Comparison of ENCODE assay signal across 8 cellular contexts in the genomic region with DNA sequence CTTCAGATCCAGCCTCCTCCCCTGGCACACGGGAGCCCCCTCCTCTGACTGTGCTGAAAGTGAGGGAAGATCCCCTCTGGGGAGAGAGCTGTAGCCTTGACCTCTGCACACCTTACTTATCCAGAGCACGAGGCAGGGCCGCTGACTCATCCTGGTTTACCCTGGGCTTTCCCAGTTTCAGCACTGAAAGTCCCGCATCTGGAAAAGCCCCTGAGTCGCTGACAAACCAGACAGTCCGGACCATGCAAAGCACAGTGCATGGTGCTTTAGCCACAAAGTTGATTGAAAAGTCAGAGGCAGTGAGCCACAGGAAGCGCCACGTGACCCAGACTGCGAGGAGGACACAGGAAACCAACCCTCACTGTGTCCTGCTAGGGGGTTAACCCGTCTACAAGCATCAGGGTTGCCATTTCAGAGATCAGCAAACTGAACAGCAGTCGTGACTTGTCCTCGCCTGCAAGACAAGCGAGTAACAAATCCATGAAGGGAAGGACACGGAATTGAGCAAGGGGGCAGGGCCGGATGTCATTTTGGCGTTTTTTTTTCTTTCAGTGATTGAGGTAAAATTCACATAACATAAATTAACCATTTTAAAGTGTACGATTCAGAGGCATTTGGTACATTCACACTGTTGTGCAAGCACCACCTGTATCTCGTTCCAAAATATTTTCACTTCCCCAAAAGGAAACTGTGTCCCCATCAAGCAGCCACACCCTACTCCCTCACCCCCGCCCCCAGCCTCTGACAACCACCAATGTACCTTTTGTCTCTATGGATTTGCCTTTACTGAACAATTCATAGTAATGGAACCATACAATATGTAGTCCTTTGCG. TPM values are rescaled to one million over a fixed set of nuclear protein-coding genes. Genes with fewer than 3 reads are reported as not detected.
A peak's percentile ranks its signal among the peaks of the same experiment; 100 is the strongest.
DNase-seq lines count a peak whose midpoint lies in the region; ATAC-seq and TF ChIP-seq lines count a peak whose summit lies in the region.

No MANE protein-coding gene starts in this region.

- in situ Hi-C loops in GM13976 (cut with MboI; ENCODE audit: low sequenced_read_pairs, unreplicated experiment), result no loop called here

- peak overlapping the region; percentile 28 for H3K4me3 ChIP-seq in fibroblast of the aortic adventitia (ENCODE audit: low read depth, low read length)

- DNase-seq in GM13976 (ENCODE audit: low spot score) (peak; percentile 71), NOMO-1 treated with dmso at 0.1 percent for 144 hours (lab: John Stamatoyannopoulos, UW; ENCODE audit: unreplicated experiment) (peak; percentile 96), activated T-cell treated with anti-CD3 and anti-CD28 coated beads for 4 hours (peak; percentile 54), fibroblast of the aortic adventitia (ENCODE audit: low read depth) (peak; percentile 76), pulmonary artery endothelial cell (ENCODE audit: low read depth, low spot score) (peak; percentile 41), NCI-H187 treated with DMSO at 0.1 percent for 48 hours (lab: John Stamatoyannopoulos, UW) (no peak), NCI-H1048 (lab: John Stamatoyannopoulos, UW) (no peak)

- TF ChIP-seq CTCF in GM13976 (IDR thresholded peaks at IDR 0.05; ENCODE audit: borderline replicate concordance, control extremely low read depth, extremely low read depth, insufficient read depth, missing control alignments) (no peak), fibroblast of the aortic adventitia (IDR thresholded peaks at IDR 0.05; ENCODE audit: insufficient read depth, low read length) (no peak)

- ATAC-seq in HG02763 (IDR thresholded peaks at IDR 0.05; ENCODE audit: unreplicated experiment), result peak; percentile 82

RNA-seq across cellular contexts. Expression of gene IFNGR2, which starts 19.9 kb away (rescaled TPM):
- total RNA-seq in fibroblast of the aortic adventitia (ENCODE audit: low replicate concordance) (10.6 and 64.2 TPM in 2 replicates), pulmonary artery endothelial cell (63.6 and 68.8 TPM in 2 replicates)

RNA-seq across cellular contexts. Expression of gene IFNAR1, which starts 58.5 kb away (rescaled TPM):
- total RNA-seq in fibroblast of the aortic adventitia (ENCODE audit: low replicate concordance) (24.0 and 39.3 TPM in 2 replicates), pulmonary artery endothelial cell (20.1 and 28.5 TPM in 2 replicates)

Comparison
In these comparisons a context has a peak if more than half of its experiments do, and no peak if none do; other contexts are left out.
1. DNase-seq: peak in GM13976 (single experiment), NOMO-1 treated with dmso at 0.1 percent for 144 hours (single experiment), activated T-cell treated with anti-CD3 and anti-CD28 coated beads for 4 hours (single experiment), fibroblast of the aortic adventitia (single experiment) and pulmonary artery endothelial cell (single experiment); none in NCI-H187 treated with DMSO at 0.1 percent for 48 hours (single experiment) and NCI-H1048 (single experiment).